In genomic region chr11:12918667-12919066, GRCh38 we compare ENCODE assay signal across 29 cellular contexts.
"Had no signal": no experiment of that assay in that cellular context is flagged by ENCODE, and none has a peak within 500 bp of the region (broad histone marks: within the 10 kb centered on the region; RNA-seq: fewer than 3 reads in every experiment).

No MANE protein-coding gene starts in this region.

- H3K27me3 ChIP-seq: ascending aorta, cardiac muscle cell had no signal

- DNase-seq: activated B cell treated with CpG ODN at 0.5 μM for 24 hours; activated CD4-positive, alpha-beta memory T cell treated with anti-CD3 and anti-CD28 coated beads for 36 hours; activated CD4-positive, alpha-beta T cell treated with anti-CD3 and anti-CD28 coated beads for 4 hours; activated CD4-positive, alpha-beta T cell treated with anti-CD3 and anti-CD28 coated beads, Interleukin-2, amount 10 ng/mL, durations not matched to agents 24 days and 14 days; activated CD4-positive, alpha-beta T cell treated with anti-CD3 and anti-CD28 coated beads, Interleukin-2, amount 50 U/mL, for 1 hour; activated CD4-positive, alpha-beta T cell treated with anti-CD3 and anti-CD28 coated beads, Interleukin-2, amount 50 U/mL, for 4 hours; activated CD4-positive, CD25-positive, alpha-beta regulatory T cell treated with anti-CD3 and anti-CD28 coated beads, Interleukin-2, amount 50 U/mL, for 72 hours; activated CD8-positive, alpha-beta memory T cell treated with anti-CD3 and anti-CD28 coated beads, Interleukin-2, amount 50 U/mL, for 48 hours; activated CD8-positive, alpha-beta T cell treated with anti-CD3 and anti-CD28 coated beads for 36 hours; activated effector memory CD4-positive, alpha-beta T cell treated with Interleukin-2 at 50 U/mL for 16 hours; activated gamma-delta T cell; activated naive CD4-positive, alpha-beta T cell treated with anti-CD3 and anti-CD28 coated beads, Interleukin-2, amount 10 ng/mL, durations not matched to agents 7 days and 5 days; activated naive CD4-positive, alpha-beta T cell treated with Interleukin-2 at 50 U/mL for 16 hours; activated naive CD8-positive, alpha-beta T cell treated with anti-CD3 and anti-CD28 coated beads, Interleukin-2, amount 10 ng/mL, durations not matched to agents 7 days and 5 days; activated naive CD8-positive, alpha-beta T cell treated with anti-CD3 and anti-CD28 coated beads, Interleukin-2, amount 50 U/mL, for 24 hours; activated T-cell treated with anti-CD3 and anti-CD28 coated beads, Interleukin-2, amount 50 U/mL, for 24 hours; activated T-cell treated with anti-CD3 and anti-CD28 coated beads, Interleukin-2, amount 50 U/mL, for 48 hours; amygdala; anterior cingulate cortex; caudate nucleus; cerebellar nuclear complex; T-helper 2 cell; T-helper 9 cell had no signal

- H3K36me3 ChIP-seq: ascending aorta, cardiac muscle cell had no signal

- H3K27ac ChIP-seq: ascending aorta, cardiac muscle cell, VCaP had no signal

- ATAC-seq: activated CD8-positive, alpha-beta T cell treated with anti-CD3 and anti-CD28 coated beads for 36 hours; activated naive CD8-positive, alpha-beta T cell treated with anti-CD3 and anti-CD28 coated beads, Interleukin-2, amount 50 U/mL, for 24 hours had no signal

- FAIRE-seq: bronchial epithelial cell, colon, TTC549 had no signal

- H3K4me3 ChIP-seq: ascending aorta, cardiac muscle cell had no signal

- H3K9me3 ChIP-seq: ascending aorta had no signal
